Comparison of ENCODE assay signal across 8 cellular contexts in the genomic region with DNA sequence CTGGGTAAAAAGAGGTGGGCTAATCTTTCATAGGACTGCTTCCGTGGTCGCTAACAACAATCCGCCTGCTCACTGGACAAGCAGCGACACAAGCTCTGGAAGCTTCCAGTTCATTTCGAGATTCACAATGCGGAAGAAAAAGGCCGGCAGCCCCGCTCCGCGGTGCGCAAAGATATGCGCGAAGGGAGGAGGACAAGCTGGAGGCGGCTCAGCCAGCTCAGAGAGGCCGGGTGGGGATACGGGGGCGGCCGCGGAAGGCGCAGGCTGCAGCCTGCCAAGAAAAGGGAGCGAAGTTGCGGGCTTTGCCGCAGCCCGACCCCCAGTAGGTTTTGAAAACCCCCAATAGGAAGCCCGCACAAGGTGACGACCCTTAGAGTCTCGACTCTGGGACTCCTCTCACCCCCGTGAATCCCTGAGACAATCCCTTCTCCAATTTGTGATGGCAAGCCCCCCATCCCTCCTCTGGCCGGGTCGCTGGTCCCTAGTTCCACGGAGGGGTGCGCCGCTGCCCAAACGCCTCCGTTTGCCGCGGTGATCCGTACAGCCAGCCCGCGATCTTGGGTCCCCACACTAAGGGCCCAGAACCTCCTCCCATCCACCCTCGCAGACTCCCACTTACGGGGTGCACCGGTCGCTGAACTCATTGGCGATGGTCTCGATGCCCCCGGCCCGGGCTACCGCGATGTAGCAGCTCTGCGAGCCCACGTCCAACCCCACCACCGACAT. TPM values are rescaled to one million over a fixed set of nuclear protein-coding genes. Genes with fewer than 3 reads are reported as not detected.
DNase-seq lines count a peak whose midpoint lies in the region; ATAC-seq, FAIRE-seq and TF ChIP-seq lines count a peak whose summit lies in the region.

No MANE protein-coding gene starts in this region.

- H3K36me3 ChIP-seq in GM12878 (ENCODE audit: control insufficient read depth in 2 of 2, insufficient read depth in 2 of 2, low read length in 1 of 2) (peaks cover 0 to 3% of the 10 kb centered on the region in 2 experiments; a peak in 2 of 4 replicates), iPS-15b (ENCODE audit: control insufficient read depth, insufficient read depth, low read length) (no peaks in the 10 kb centered on the region), gastrocnemius medialis (peaks cover 0 to 12% of the 10 kb centered on the region in 2 donors)

- peak; percentile 3; the same call in 1 of the 2 replicates for TF ChIP-seq POLR2A in GM12878 (IDR thresholded peaks at IDR 0.05; ENCODE audit: low read depth, low read length)
- TF ChIP-seq POLR2A in gastrocnemius medialis (IDR thresholded peaks at IDR 0.05), result peak in 1 of 2 donors; percentile 54

- H3K4me2 ChIP-seq in GM12878 (ENCODE audit: control insufficient read depth, insufficient read depth), result peak overlapping the region; percentile 85

- H3K4me1 ChIP-seq in GM12878 (ENCODE audit: control insufficient read depth, insufficient read depth, low read length) (no peaks in the 10 kb centered on the region), iPS-15b (ENCODE audit: control insufficient read depth, insufficient read depth, low read length) (peaks cover 5% of the 10 kb centered on the region), gastrocnemius medialis (peaks cover 28 to 38% of the 10 kb centered on the region in 2 donors)

- H3K4me3 ChIP-seq in GM12878 (peak overlapping the region; percentile 88), iPS-15b (ENCODE audit: low read depth, low read length) (peak overlapping the region; percentile 91), gastrocnemius medialis (peak overlapping the region; percentile 82 to 95 (median 93))

- H3K27me3 ChIP-seq in GM12878 (replicated peaks in 1 of 2; ENCODE audit: control insufficient read depth in 2 of 2, insufficient read depth in 2 of 2, low read length in 1 of 2) (no peaks in the 10 kb centered on the region), iPS-15b (ENCODE audit: control insufficient read depth, insufficient read depth, low read length) (no peaks in the 10 kb centered on the region), gastrocnemius medialis (no peaks in the 10 kb centered on the region)

- H3K79me2 ChIP-seq in GM12878 (ENCODE audit: control insufficient read depth, insufficient read depth, low read length), result peaks cover 51% of the 10 kb centered on the region

- BruUV-seq in GM12878 (replicated peaks; lab: Mats Ljungman, UMichigan), result no TSS peak

- peak overlapping the region; percentile 63 for H2AFZ ChIP-seq in GM12878 (ENCODE audit: control insufficient read depth, low read depth, low read length)

- peak overlapping the region; percentile 71 for H3K9ac ChIP-seq in GM12878 (ENCODE audit: control insufficient read depth, insufficient read depth, low read length)
- peak overlapping the region; percentile 68 for H3K9ac ChIP-seq in iPS-15b (ENCODE audit: low read depth, low read length)

- ATAC-seq in GM21367 (IDR thresholded peaks at IDR 0.05; ENCODE audit: unreplicated experiment) (peak; percentile 1), GM12878 (peak; percentile 57), gastrocnemius medialis (peak in 1 of 2 donors; percentile 1), GM19324 (IDR thresholded peaks at IDR 0.05; ENCODE audit: low FRiP score, unreplicated experiment) (no peak)

- TF ChIP-seq EP300 in Ishikawa (IDR thresholded peaks at IDR 0.05; ENCODE audit: borderline replicate concordance), result no peak
- no peak for TF ChIP-seq EP300 in GM12878 (IDR thresholded peaks at IDR 0.05; ENCODE audit: borderline replicate concordance in 1 of 2, control insufficient read depth in 1 of 2, low read depth in 2 of 2, low read length in 2 of 2)

- WGBS in GM12878 (ENCODE audit: insufficient coverage, insufficient replicate concordance, low lambda C conversion rate, missing lambda C conversion rate), result under 1% methylated on average over 46 of the region's 53 CpGs

- no peaks in the 10 kb centered on the region for H4K20me1 ChIP-seq in GM12878 (ENCODE audit: control insufficient read depth, insufficient read depth)

- CTCF ChIA-PET in GM12878 (lab: Yijun Ruan, JAX), result interaction anchor here (0.9 to 2.6 kb wide), 4 partner anchors 10 to 1104 kb away, joined by 3 to 21 read pairs (median 6); no protein-coding TSS in a partner anchor

- peak overlapping the region; percentile 62 for H3K27ac ChIP-seq in GM12878 (ENCODE audit: control insufficient read depth, insufficient read depth)
- H3K27ac ChIP-seq in gastrocnemius medialis, result peak overlapping the region; percentile 84 to 98 (median 96)

- peak; percentile 74 for DNase-seq in COLO668 (lab: John Stamatoyannopoulos, UW; ENCODE audit: unreplicated experiment)
- DNase-seq in T-helper 22 cell (ENCODE audit: low read depth), result peak; percentile 19
- DNase-seq in GM12878 (ENCODE audit: low read depth, low spot score), result peak; percentile 37
- peak in 1 of 2 donors; percentile 33 for DNase-seq in gastrocnemius medialis

- TF ChIP-seq RAD21 in Ishikawa (IDR thresholded peaks at IDR 0.05; ENCODE audit: low read depth) (no peak), GM12878 (IDR thresholded peaks at IDR 0.05; ENCODE audit: insufficient read depth, low read depth, low read length) (no peak)

- intact Hi-C loops in GM12878 (cut with micrococcal nuclease; ENCODE audit: unreplicated experiment), result loop anchor here (2.0 kb wide), 1 partner anchor 86 kb away; no protein-coding TSS in a partner anchor
- intact Hi-C loops in gastrocnemius medialis (cut with DNase I; ENCODE audit: low total_unique reads), result loop anchor here (2.0 to 5.0 kb wide), 4 partner anchors 544 to 1376 kb away; a partner anchor contains a TSS

- FAIRE-seq in GM12878 (lab: Jason Lieb, UNC), result peak; percentile 68

- in situ Hi-C loops in GM12878 (cut with MboI) (loop anchor here (25.0 kb wide), 1 partner anchor 1376 kb away; a partner anchor contains a TSS), gastrocnemius medialis (cut with MboI; ENCODE audit: low sequenced_read_pairs in 4 of 4) (loop anchor here in 1 of 4 donors (25.0 kb wide), 1 partner anchor 549 kb away; a partner anchor contains a TSS)

- H3K9me3 ChIP-seq in GM12878 (replicated peaks; ENCODE audit: control insufficient read depth, insufficient read depth, low read length) (no peaks in the 10 kb centered on the region), iPS-15b (ENCODE audit: control insufficient read depth, insufficient read depth, low read length) (no peaks in the 10 kb centered on the region), gastrocnemius medialis (no peaks in the 10 kb centered on the region)

- TF ChIP-seq CTCF in GM12878 (IDR thresholded peaks at IDR 0.05 in 2 of 3, conservative IDR thresholded peaks at IDR 0.05 in 1 of 3; ENCODE audit: control insufficient read depth in 2 of 3, extremely low read depth in 1 of 3, insufficient read depth in 1 of 3, low read depth in 3 of 3, low read length in 3 of 3), result no peak
- no peak for TF ChIP-seq CTCF in gastrocnemius medialis (IDR thresholded peaks at IDR 0.05 in 4 of 5, conservative IDR thresholded peaks at IDR 0.05 in 1 of 5)

- RAD21 ChIA-PET in GM12878 (lab: Charles Lee; ENCODE audit: unreplicated experiment), result interaction anchor here (0.5 to 1.1 kb wide), 2 partner anchors 8 to 10 kb away, joined by 3 to 4 read pairs; no protein-coding TSS in a partner anchor

- SMC1A ChIA-PET in GM12878 (lab: Charles Lee; ENCODE audit: uncharacterized antibody, unreplicated experiment), result interaction anchor here (0.7 to 1.1 kb wide), 4 partner anchors 10 to 165 kb away, joined by 3 to 5 read pairs (median 4); a partner anchor contains a TSS

- POLR2A ChIA-PET in GM12878 (lab: Charles Lee), result interaction anchor here (0.7 to 1.3 kb wide), 5 partner anchors 8 to 790 kb away, joined by 3 to 5 read pairs (median 4); no protein-coding TSS in a partner anchor

TF ChIP-seq in GM12878, 131 proteins besides CTCF, POLR2A, EP300 and RAD21 (continues in another document):
- 0 out of 4 replicates have a peak, but pooled peaks of 1 of the 2 experiments have one; percentile 7 for TF ChIP-seq ETV6 (conservative IDR thresholded peaks at IDR 0.05 in 1 of 2, IDR thresholded peaks at IDR 0.05 in 1 of 2; ENCODE audit: borderline replicate concordance in 1 of 2, low read depth in 1 of 2)

RNA-seq across cellular contexts. Expression of a gene that starts 0.7 kb away (rescaled TPM):
- 63.5 and 63.9 TPM in 2 replicates for total RNA-seq in GM12878 (2013; cell fraction: nucleolus; rRNA removed)
- total RNA-seq in GM12878 (2014; rRNA removed) (49.7 and 53.9 TPM in 2 replicates), GM12878 (2014; rRNA removed; fragmentation: Illumina TruSeq; extraction: Trizol) (90.5 and 99.9 TPM in 2 replicates), GM12878 (2021) (103 and 106 TPM in 2 replicates), gastrocnemius medialis (10 to 100 TPM; 23.0 to 57.7 (median 30.6) TPM)
- polyA plus RNA-seq in GM12878 (2011; ENCODE audit: low read depth), result 19.0 TPM
- polyA plus RNA-seq in GM12878 (2011; rRNA removed) (77.5 and 108 TPM in 2 replicates), GM12878 (2014; fragmentation: Illumina TruSeq; extraction: Trizol) (85.3 and 99.5 TPM in 2 replicates), GM12878 (2014; fragmentation: Nextera tagmentation; extraction: Ambion mirVana) (100 to 1,000 TPM in 1 of 2 experiments, 10 to 100 TPM in 1; 40.2 to 109 TPM), GM12878 (2014; rRNA removed) (44.9 and 48.2 TPM in 2 replicates), GM12878 (2016; fragmentation: Nextera tagmentation; extraction: Ambion mirVana) (100 to 1,000 TPM; 155 to 159 TPM)
- polyA plus RNA-seq in GM12878 (2011; cell fraction: cytosol; rRNA removed), result 23.6 and 24.2 TPM in 2 replicates
- polyA plus RNA-seq in GM12878 (2011; cell fraction: nucleus; rRNA removed), result 45.5 and 69.4 TPM in 2 replicates
- 38.8 and 41.8 TPM in 2 replicates for polyA plus RNA-seq in GM12878 (2012)
- 18.9 and 36.9 TPM in 2 replicates for polyA minus RNA-seq in GM12878 (2011; rRNA and poly(A)+ RNA removed)
- 23.1 and 28.4 TPM in 2 replicates for polyA minus RNA-seq in GM12878 (2011; cell fraction: cytosol; rRNA and poly(A)+ RNA removed)
- polyA minus RNA-seq in GM12878 (2011; cell fraction: nucleus; rRNA and poly(A)+ RNA removed), result 32.0 and 57.2 TPM in 2 replicates

RNA-seq across cellular contexts. Expression of a gene that starts 38.8 kb away (rescaled TPM):
- total RNA-seq in GM12878 (2013; cell fraction: nucleolus; rRNA removed), result 0.19 and 0.27 TPM in 2 replicates
- 0.22 and 0.23 TPM in 2 replicates for total RNA-seq in GM12878 (2014; rRNA removed)
- total RNA-seq in GM12878 (2014; rRNA removed; fragmentation: Illumina TruSeq; extraction: Trizol), result 0.28 and 0.31 TPM in 2 replicates
- total RNA-seq in GM12878 (2021), result 0.27 and 0.28 TPM in 2 replicates
- 0.18 TPM for polyA plus RNA-seq in GM12878 (2011; ENCODE audit: low read depth)
- polyA plus RNA-seq in GM12878 (2011; rRNA removed), result 0.34 and 0.35 TPM in 2 replicates
- polyA plus RNA-seq in GM12878 (2011; cell fraction: cytosol; rRNA removed), result 0.18 TPM in 2 replicates
- polyA plus RNA-seq in GM12878 (2011; cell fraction: nucleus; rRNA removed), result 0.15 and 0.16 TPM in 2 replicates
- polyA plus RNA-seq in GM12878 (2012), result 0.23 and 0.25 TPM in 2 replicates
- 0.14 and 0.22 TPM in 2 replicates for polyA plus RNA-seq in GM12878 (2014; fragmentation: Illumina TruSeq; extraction: Trizol)
- under 1 TPM; 0.07 to 0.10 TPM for polyA plus RNA-seq in GM12878 (2014; fragmentation: Nextera tagmentation; extraction: Ambion mirVana)
- polyA plus RNA-seq in GM12878 (2014; rRNA removed), result 0.18 TPM in 2 replicates
- polyA plus RNA-seq in GM12878 (2016; fragmentation: Nextera tagmentation; extraction: Ambion mirVana), result under 1 TPM; 0.66 to 0.89 TPM
- polyA minus RNA-seq in GM12878 (2011; rRNA and poly(A)+ RNA removed), result 0.57 and 0.59 TPM in 2 replicates
- polyA minus RNA-seq in GM12878 (2011; cell fraction: cytosol; rRNA and poly(A)+ RNA removed), result 0.31 TPM in 1 of 2 replicates, not detected in the other
- 0.12 and 0.67 TPM in 2 replicates for polyA minus RNA-seq in GM12878 (2011; cell fraction: nucleus; rRNA and poly(A)+ RNA removed)
- total RNA-seq in gastrocnemius medialis, result 1 to 10 TPM; 2.4 to 4.8 (median 3.6) TPM
